20 cellular contexts compared by ENCODE assay signal in the genomic region with DNA sequence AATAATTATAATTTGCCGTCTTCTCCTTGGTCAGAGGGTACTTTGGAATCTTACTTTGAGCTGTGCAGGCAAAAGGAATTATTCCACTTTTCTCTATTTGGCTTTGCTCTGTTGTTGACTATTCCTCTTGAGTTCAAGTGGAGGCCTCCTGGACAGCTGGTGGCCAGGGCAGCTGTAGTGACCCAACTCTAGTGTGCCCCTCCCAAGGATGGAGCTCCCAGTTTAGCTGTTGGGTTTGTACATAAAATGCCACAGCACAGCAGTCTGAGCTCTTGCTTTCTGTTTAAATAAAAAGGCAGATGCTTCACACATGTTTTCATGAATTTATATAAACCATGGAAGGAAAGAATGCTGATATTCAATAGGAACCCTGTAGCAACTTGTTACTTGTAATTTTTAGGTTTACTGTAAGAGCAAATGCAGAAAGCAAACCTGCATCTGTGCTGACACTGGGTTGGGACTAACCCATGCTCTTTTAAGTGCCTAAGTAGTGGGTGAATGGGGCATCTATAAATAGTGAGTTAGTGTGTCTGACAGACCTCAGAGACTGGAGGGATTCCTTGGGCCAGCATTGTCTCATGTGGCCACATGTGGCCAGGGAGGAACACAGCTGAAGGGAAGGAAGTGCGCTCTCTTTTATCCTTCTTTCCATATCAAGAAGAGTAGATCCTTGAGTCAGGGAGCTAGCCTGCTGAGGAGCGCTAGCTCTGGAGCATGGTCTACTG.
DNase-seq lines count a peak whose midpoint lies in the region; ATAC-seq and TF ChIP-seq lines count a peak whose summit lies in the region.
"Had no signal": no experiment of that assay in that cellular context is flagged by ENCODE, and none has a peak within 500 bp of the region (broad histone marks: within the 10 kb centered on the region; RNA-seq: fewer than 3 reads in every experiment).

No MANE protein-coding gene starts in this region.

- H3K9me3 Mint-ChIP-seq in CD8-positive, alpha-beta T cell: no peaks in the 10 kb centered on the region
- H3K9me3 Mint-ChIP-seq: activated CD4-positive, alpha-beta T cell treated with anti-CD3 and anti-CD28 coated beads, Interleukin-2, amount 10 ng/mL, durations not matched to agents 24 days and 14 days; naive thymus-derived CD8-positive, alpha-beta T cell; stimulated activated effector memory CD8-positive, alpha-beta T cell treated with anti-CD3 and anti-CD28 coated beads, Interleukin-12 subunit alpha, Interleukin-12 subunit beta, amount 100 ng/mL, for 72 hours had no signal

- H3K4me3 ChIP-seq in BJ (ENCODE audit: low read depth, low read length): no peak overlapping the region
- no peak overlapping the region for H3K4me3 ChIP-seq in heart left ventricle
- no peak overlapping the region for H3K4me3 ChIP-seq in CD8-positive, alpha-beta T cell (ENCODE audit: low read depth, low read length)
- H3K4me3 ChIP-seq: lung, PC-9 had no signal

- WGBS in heart left ventricle, 4 donors: 62 to 72% (median 67%) methylated on average over 2 to 3 of the region's 3 CpGs

- H3K27ac Mint-ChIP-seq in CD8-positive, alpha-beta T cell: no peak overlapping the region
- H3K27ac Mint-ChIP-seq: activated CD4-positive, alpha-beta T cell treated with anti-CD3 and anti-CD28 coated beads, Interleukin-2, amount 10 ng/mL, durations not matched to agents 24 days and 14 days; naive thymus-derived CD8-positive, alpha-beta T cell; stimulated activated effector memory CD8-positive, alpha-beta T cell treated with anti-CD3 and anti-CD28 coated beads, Interleukin-12 subunit alpha, Interleukin-12 subunit beta, amount 100 ng/mL, for 72 hours had no signal

- H3K27me3 ChIP-seq in BJ (ENCODE audit: control insufficient read depth, insufficient read depth, low read length): no peaks in the 10 kb centered on the region
- H3K27me3 ChIP-seq in heart left ventricle: no peaks in the 10 kb centered on the region
- no peaks in the 10 kb centered on the region for H3K27me3 ChIP-seq in CD8-positive, alpha-beta T cell (ENCODE audit: insufficient read depth, low read length)

- no peaks in the 10 kb centered on the region for H3K4me1 Mint-ChIP-seq in CD8-positive, alpha-beta T cell (ENCODE audit: low read depth)
- H3K4me1 Mint-ChIP-seq: activated CD4-positive, alpha-beta T cell treated with anti-CD3 and anti-CD28 coated beads, Interleukin-2, amount 10 ng/mL, durations not matched to agents 24 days and 14 days; naive thymus-derived CD8-positive, alpha-beta T cell; stimulated activated effector memory CD8-positive, alpha-beta T cell treated with anti-CD3 and anti-CD28 coated beads, Interleukin-12 subunit alpha, Interleukin-12 subunit beta, amount 100 ng/mL, for 72 hours had no signal

- peak; percentile 39 for DNase-seq in BJ (ENCODE audit: low read depth)
- DNase-seq in RPMI7951 (ENCODE audit: low read depth): peak; percentile 49
- peak in 3 of 5 donors; percentile 38 to 44 (median 38) for DNase-seq in heart left ventricle
- DNase-seq in sciatic nerve (ENCODE audit: low spot score): no peak
- DNase-seq in CD8-positive, alpha-beta T cell: no peak
- DNase-seq in activated effector memory CD4-positive, alpha-beta T cell treated with Interleukin-2 at 50 U/mL for 16 hours: no peak
- DNase-seq in NCI-H128 (lab: John Stamatoyannopoulos, UW; ENCODE audit: unreplicated experiment): no peak
- DNase-seq: activated CD4-positive, alpha-beta T cell treated with anti-CD3 and anti-CD28 coated beads, Interleukin-2, amount 10 ng/mL, durations not matched to agents 24 days and 14 days; activated CD8-positive, alpha-beta memory T cell treated with anti-CD3 and anti-CD28 coated beads, Interleukin-2, amount 50 U/mL, for 4 hours; activated gamma-delta T cell treated with Interleukin-2 at 50 U/mL for 16 hours; cerebellar nuclear complex; COR-L47; foreskin melanocyte; naive thymus-derived CD8-positive, alpha-beta T cell; NCI-H2029 treated with DMSO at 0.1 percent for 48 hours; stimulated activated CD4-positive, alpha-beta T cell treated with anti-CD3 and anti-CD28 coated beads, Interleukin-12 subunit alpha, Interleukin-12 subunit beta, amount 100 ng/mL, for 4 hours had no signal

- TF ChIP-seq POLR2A in heart left ventricle (IDR thresholded peaks at IDR 0.05): no peak

- TF ChIP-seq CTCF in BJ (IDR thresholded peaks at IDR 0.05; ENCODE audit: insufficient read depth, low read depth, low read length): no peak
- TF ChIP-seq CTCF in heart left ventricle (IDR thresholded peaks at IDR 0.05): no peak
- TF ChIP-seq CTCF in CD8-positive, alpha-beta T cell (IDR thresholded peaks at IDR 0.05): no peak

- no peaks in the 10 kb centered on the region for H3K36me3 Mint-ChIP-seq in CD8-positive, alpha-beta T cell
- H3K36me3 Mint-ChIP-seq: naive thymus-derived CD8-positive, alpha-beta T cell; stimulated activated effector memory CD8-positive, alpha-beta T cell treated with anti-CD3 and anti-CD28 coated beads, Interleukin-12 subunit alpha, Interleukin-12 subunit beta, amount 100 ng/mL, for 72 hours had no signal

- peaks cover 16% of the 10 kb centered on the region for H3K27me3 Mint-ChIP-seq in CD8-positive, alpha-beta T cell (ENCODE audit: low read depth)

- CTCF ChIA-PET in BJ (lab: Yijun Ruan, JAX): interaction anchor here (0.9 to 2.4 kb wide), 8 partner anchors 8 to 123 kb away, joined by 3 to 11 read pairs (median 3); no protein-coding TSS in a partner anchor
- CTCF ChIA-PET in CD8-positive, alpha-beta T cell (lab: Charles Lee): no interaction called here

- ATAC-seq in heart left ventricle (peak; percentile 90 to 93 (median 91)), sciatic nerve (peak; percentile 78), GM21526 (IDR thresholded peaks at IDR 0.05; ENCODE audit: low FRiP score, unreplicated experiment) (no peak)
- ATAC-seq in CD8-positive, alpha-beta T cell: no peak
- ATAC-seq: naive thymus-derived CD8-positive, alpha-beta T cell had no signal

- H3K4me1 ChIP-seq in heart left ventricle: peaks cover 0 to 74% (median 28%) of the 10 kb centered on the region in 12 donors
- no peaks in the 10 kb centered on the region for H3K4me1 ChIP-seq in CD8-positive, alpha-beta T cell (ENCODE audit: insufficient read depth, low read length)

- no peaks in the 10 kb centered on the region for H3K9me3 ChIP-seq in heart left ventricle
- H3K9me3 ChIP-seq in CD8-positive, alpha-beta T cell (ENCODE audit: low read length): no peaks in the 10 kb centered on the region

- peak overlapping the region in 11 of 12 donors; percentile 36 to 89 (median 77) for H3K27ac ChIP-seq in heart left ventricle
- H3K27ac ChIP-seq in CD8-positive, alpha-beta T cell (ENCODE audit: low read depth, low read length): no peak overlapping the region
- H3K27ac ChIP-seq: PC-9 had no signal

- intact Hi-C loops in heart left ventricle (cut with DNase I): loop anchor here in 1 of 10 donors (5.0 kb wide), 1 partner anchor 47 kb away; no protein-coding TSS in a partner anchor
- intact Hi-C loops in sciatic nerve (cut with DNase I): no loop called here
- intact Hi-C loops in CD8-positive, alpha-beta T cell (cut with DNase I, micrococcal nuclease): no loop called here

- POLR2A ChIA-PET in BJ (lab: Charles Lee): no interaction called here
- POLR2A ChIA-PET in CD8-positive, alpha-beta T cell (lab: Charles Lee): no interaction called here

- no peaks in the 10 kb centered on the region for H3K36me3 ChIP-seq in BJ (ENCODE audit: control insufficient read depth, insufficient read depth, low read length)
- no peaks in the 10 kb centered on the region for H3K36me3 ChIP-seq in heart left ventricle
- no peaks in the 10 kb centered on the region for H3K36me3 ChIP-seq in CD8-positive, alpha-beta T cell (ENCODE audit: insufficient read depth, low read length)

- no peak overlapping the region for H3K4me3 Mint-ChIP-seq in CD8-positive, alpha-beta T cell
- H3K4me3 Mint-ChIP-seq: activated CD4-positive, alpha-beta T cell treated with anti-CD3 and anti-CD28 coated beads, Interleukin-2, amount 10 ng/mL, durations not matched to agents 24 days and 14 days; naive thymus-derived CD8-positive, alpha-beta T cell; stimulated activated effector memory CD8-positive, alpha-beta T cell treated with anti-CD3 and anti-CD28 coated beads, Interleukin-12 subunit alpha, Interleukin-12 subunit beta, amount 100 ng/mL, for 72 hours had no signal

Comparison
In these comparisons a context has a peak if more than half of its experiments do, and no peak if none do; other contexts are left out.
1. DNase-seq: peak in BJ (single experiment), RPMI7951 (single experiment) and heart left ventricle (3 of 5); none in sciatic nerve (single experiment), CD8-positive, alpha-beta T cell (0 of 7), activated effector memory CD4-positive, alpha-beta T cell treated with Interleukin-2 at 50 U/mL for 16 hours (single experiment) and NCI-H128 (single experiment).
2. ATAC-seq: peak in heart left ventricle (4 of 4) and sciatic nerve (single experiment); none in CD8-positive, alpha-beta T cell (single experiment) and GM21526 (single experiment).